ENCODE assay signal across 25 cellular contexts in genomic region chrX:36787787-36788186, GRCh38.
"Had no signal": no experiment of that assay in that cellular context is flagged by ENCODE, and none has a peak within 500 bp of the region (broad histone marks: within the 10 kb centered on the region; RNA-seq: fewer than 3 reads in every experiment).

No MANE protein-coding gene starts in this region.

- H3K4me2 ChIP-seq: KMS-11 had no signal

- H3K36me3 Mint-ChIP-seq: IgD-negative memory B cell had no signal

- H3K27me3 Mint-ChIP-seq: IgD-negative memory B cell had no signal

- H3K4me1 ChIP-seq: SJSA1 had no signal

- DNase-seq: Kasumi-1, MV-4-11, NCI-H1092, NCI-H1105 treated with DMSO at 0.1 percent for 48 hours, NCI-H1417 treated with DMSO at 0.1 percent for 48 hours, NCI-H146, NCI-H1694 treated with DMSO at 0.1 percent for 48 hours, NCI-H1930, NCI-H2081, NCI-H2107, NCI-H226, NCI-H446, NCI-H510A, NCI-H524 treated with DMSO at 0.1 percent for 48 hours, NCI-H69, NCI-H774, Right ventricle myocardium superior, RPMI8226, SIG-M5 had no signal

- H3K4me1 Mint-ChIP-seq: IgD-negative memory B cell had no signal

- H3K4me3 ChIP-seq: K562, SJSA1, SK-N-MC had no signal

- H3K4me3 Mint-ChIP-seq: IgD-negative memory B cell had no signal

- H3K9me3 ChIP-seq: SJSA1 had no signal

- ATAC-seq: K562 had no signal

- H3K36me3 ChIP-seq: SJSA1 had no signal

- H3K9me3 Mint-ChIP-seq: IgD-negative memory B cell had no signal

- H3K27ac Mint-ChIP-seq: IgD-negative memory B cell had no signal

- H3K27me3 ChIP-seq: SJSA1 had no signal

- H3K27ac ChIP-seq: KMS-11, SJSA1, SK-N-MC had no signal

- H3K9ac ChIP-seq: KMS-11 had no signal

- FAIRE-seq: HTR-8/SVneo, K562 had no signal
